In the genomic region with DNA sequence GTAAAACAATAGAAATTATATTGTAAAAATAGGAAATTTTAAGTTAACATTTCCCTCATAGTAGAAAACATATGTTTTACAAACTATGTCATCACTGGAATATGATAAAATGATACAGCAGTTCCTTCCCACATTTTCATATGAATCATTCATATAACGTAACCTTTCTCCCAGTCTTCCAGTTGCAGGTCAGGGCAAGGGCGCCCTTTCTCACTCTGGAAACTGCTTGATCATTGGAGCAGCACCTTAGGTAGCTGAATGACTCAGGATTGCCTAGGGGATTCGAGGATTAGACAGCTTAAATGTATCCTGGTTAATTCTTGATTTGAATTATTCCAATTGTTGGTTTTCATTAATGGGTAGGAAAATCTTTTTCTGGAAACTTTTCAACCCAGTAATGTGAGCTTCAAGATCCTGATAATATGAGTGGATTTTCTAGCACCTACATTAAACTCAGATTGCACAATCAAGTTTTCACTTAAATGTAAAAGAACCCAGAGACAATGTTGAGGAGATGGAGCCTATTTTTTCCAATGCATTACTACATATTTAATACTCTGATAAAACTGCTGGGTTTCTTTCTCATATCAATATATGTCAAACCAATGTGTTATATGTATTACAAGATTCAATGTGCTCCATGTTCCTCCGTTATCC, we compare ENCODE assay signal across 15 cellular contexts. TPM values are rescaled to one million over a fixed set of nuclear protein-coding genes. Genes with fewer than 3 reads are reported as not detected.
DNase-seq lines count a peak whose midpoint lies in the region; ATAC-seq, FAIRE-seq and TF ChIP-seq lines count a peak whose summit lies in the region.
"Had no signal": no experiment of that assay in that cellular context is flagged by ENCODE, and none has a peak within 500 bp of the region (broad histone marks: within the 10 kb centered on the region; RNA-seq: fewer than 3 reads in every experiment).

No MANE protein-coding gene starts in this region.

- H3K4me1 ChIP-seq in kidney (ENCODE audit: control insufficient read depth in 1 of 2, insufficient read depth in 1 of 2, low read depth in 1 of 2, low read length in 2 of 2) = no peaks in the 10 kb centered on the region
- H3K4me1 ChIP-seq: pancreas had no signal

- peak; percentile 47 for DNase-seq in GM04503 (ENCODE audit: low read depth)
- peak; percentile 96 for DNase-seq in RCC 7860 (ENCODE audit: low spot score)
- DNase-seq in omental fat pad (ENCODE audit: low spot score) = no peak
- no peak for DNase-seq in stimulated activated CD4-positive, alpha-beta T cell treated with anti-CD3 and anti-CD28 coated beads, Interleukin-1b, Interleukin-23, amount 100 ng/mL, for 48 hours
- no peak for DNase-seq in kidney
- no peak for DNase-seq in NCI-H1436 (lab: John Stamatoyannopoulos, UW)
- no peak for DNase-seq in amniotic stem cell (lab: John Stamatoyannopoulos, UW)
- DNase-seq: activated CD8-positive, alpha-beta memory T cell treated with anti-CD3 and anti-CD28 coated beads, Interleukin-2, amount 10 ng/mL, durations not matched to agents 7 days and 5 days; CD8-positive, alpha-beta memory T cell; NCI-H1092; NCI-H446 treated with DMSO at 0.1 percent for 48 hours; pancreas; stimulated activated naive CD8-positive, alpha-beta T cell treated with anti-CD3 and anti-CD28 coated beads, Interleukin-15, Interleukin-2, amounts not matched to agents 100 U/mL and 50 U/mL, for 24 hours had no signal

- intact Hi-C loops in kidney (cut with DNase I) = no loop called here

- no peaks in the 10 kb centered on the region for H3K36me3 ChIP-seq in kidney (ENCODE audit: control insufficient read depth in 1 of 2, insufficient read depth in 2 of 2, low read length in 2 of 2)
- H3K36me3 ChIP-seq: pancreas had no signal

- ATAC-seq in esophagus mucosa (peak; percentile 87), omental fat pad (ENCODE audit: low FRiP score) (peak; percentile 84)
- ATAC-seq: activated CD8-positive, alpha-beta memory T cell treated with anti-CD3 and anti-CD28 coated beads, Interleukin-2, amount 10 ng/mL, durations not matched to agents 7 days and 5 days; pancreas; Right ventricle myocardium inferior; stimulated activated naive CD8-positive, alpha-beta T cell treated with anti-CD3 and anti-CD28 coated beads, Interleukin-15, Interleukin-2, amounts not matched to agents 100 U/mL and 50 U/mL, for 24 hours had no signal

- H3K4me3 ChIP-seq in kidney (ENCODE audit: low read length in 2 of 2) = no peak overlapping the region
- H3K4me3 ChIP-seq: pancreas had no signal

- no peaks in the 10 kb centered on the region for H3K9me3 ChIP-seq in kidney (ENCODE audit: control insufficient read depth in 1 of 2, low read length in 2 of 2)
- H3K9me3 ChIP-seq: pancreas had no signal

- no peak overlapping the region for H3K9ac ChIP-seq in kidney (ENCODE audit: low read length in 2 of 2)

- no peak overlapping the region for H3K27ac ChIP-seq in kidney (ENCODE audit: low read depth in 2 of 2, low read length in 2 of 2)
- H3K27ac ChIP-seq: pancreas had no signal

- no peak for TF ChIP-seq CTCF in omental fat pad (IDR thresholded peaks at IDR 0.05)
- TF ChIP-seq CTCF in kidney (IDR thresholded peaks at IDR 0.05; ENCODE audit: borderline replicate concordance, extremely low read depth, insufficient read depth) = no peak

- FAIRE-seq in RCC 7860 (lab: Jason Lieb, UNC) (peak; percentile 99), kidney (lab: Jason Lieb, UNC) (no peak)
- FAIRE-seq: pancreas had no signal

RNA-seq across cellular contexts. Expression of gene ANXA1, which starts 32.6 kb away (rescaled TPM):
- total RNA-seq in esophagus mucosa (4,910 TPM), omental fat pad (1,000 to 10,000 TPM in 3 of 4 donors, 100 to 1,000 TPM in 1; 513 to 2,547 (median 1,383) TPM), kidney (250 TPM)
- polyA plus RNA-seq in kidney (ENCODE audit: insufficient read depth, low read depth, low replicate concordance) = 65.2 TPM

Comparison
In these comparisons a context has a peak if more than half of its experiments do, and no peak if none do; other contexts are left out.
1. DNase-seq: peak in GM04503 (single experiment) and RCC 7860 (single experiment); none in omental fat pad (single experiment), stimulated activated CD4-positive, alpha-beta T cell treated with anti-CD3 and anti-CD28 coated beads, Interleukin-1b, Interleukin-23, amount 100 ng/mL, for 48 hours (single experiment), kidney (single experiment), NCI-H1436 (single experiment) and amniotic stem cell (single experiment).